In genomic region chr5:83169938-83170337, GRCh38 we compare ENCODE assay signal across 25 cellular contexts.
"Had no signal": no experiment of that assay in that cellular context is flagged by ENCODE, and none has a peak within 500 bp of the region (broad histone marks: within the 10 kb centered on the region; RNA-seq: fewer than 3 reads in every experiment).

No MANE protein-coding gene starts in this region.

- H3K9me3 ChIP-seq: SK-N-SH had no signal

- H3K4me2 ChIP-seq: KMS-11, SK-N-SH had no signal

- H3K9ac ChIP-seq: KMS-11, SK-N-SH had no signal

- DNase-seq: MV-4-11; NCI-H1048; NCI-H1105; NCI-H1417; NCI-H1436 treated with DMSO at 0.1 percent for 48 hours; NCI-H1694; NCI-H187 treated with DMSO at 0.1 percent for 48 hours; NCI-H2029 treated with DMSO at 0.1 percent for 48 hours; NCI-H2171 treated with DMSO at 0.1 percent for 48 hours; NCI-H345; NCI-H446 treated with DMSO at 0.1 percent for 48 hours; NCI-H524; NCI-H526 treated with DMSO at 0.1 percent for 48 hours; NCI-H748 treated with DMSO at 0.1 percent for 48 hours; NK-92 treated with Interleukin-12 subunit alpha and Interleukin-12 subunit beta, amount 100 ng/mL, for 24 hours; PC-3; SHP77; SK-N-SH; SW 1271; T-cell had no signal

- H3K27ac ChIP-seq: HL-60, KMS-11, RWPE1 had no signal

- ATAC-seq: Panc1, PC-3, T-cell had no signal

- FAIRE-seq: HTR-8/SVneo had no signal
